ENCODE assay signal across 9 cellular contexts in genomic region chr3:178966299-178967183, GRCh38.
DNase-seq lines count a peak whose midpoint lies in the region; ATAC-seq lines count a peak whose summit lies in the region.
"Had no signal": no experiment of that assay in that cellular context is flagged by ENCODE, and none has a peak within 500 bp of the region (broad histone marks: within the 10 kb centered on the region; RNA-seq: fewer than 3 reads in every experiment).

No MANE protein-coding gene starts in this region.

- ATAC-seq in GM18868 (IDR thresholded peaks at IDR 0.05; ENCODE audit: unreplicated experiment) (peak; percentile 30), HG03342 (IDR thresholded peaks at IDR 0.05; ENCODE audit: unreplicated experiment) (peak; percentile 40)

- H3K4me2 ChIP-seq in mesendoderm (ENCODE audit: low read length): no peak overlapping the region

- peak overlapping the region; percentile 8 for H3K56ac ChIP-seq in mesendoderm (ENCODE audit: low read length)

- no peak overlapping the region for H2BK15ac ChIP-seq in mesendoderm (replicated peaks; ENCODE audit: low read depth)

- H2AK5ac ChIP-seq in mesendoderm (ENCODE audit: low read length): no peak overlapping the region

- H3K4me3 ChIP-seq in mesendoderm (ENCODE audit: low read length): no peak overlapping the region
- H3K4me3 ChIP-seq: skin epidermis had no signal

- H3K18ac ChIP-seq in mesendoderm (ENCODE audit: low read length): peak overlapping the region; percentile 28

- peaks cover 4% of the 10 kb centered on the region for H3K4me1 ChIP-seq in mesendoderm (ENCODE audit: control insufficient read depth, low read depth, low read length)

- H2BK120ac ChIP-seq in mesendoderm (ENCODE audit: low read depth, low read length): no peak overlapping the region

- H3K79me2 ChIP-seq in mesendoderm (ENCODE audit: control insufficient read depth, insufficient read depth, low read length): no peaks in the 10 kb centered on the region

- no peak overlapping the region for H3K9ac ChIP-seq in mesendoderm (ENCODE audit: low read length)

- WGBS in mesendoderm (ENCODE audit: extremely low coverage, insufficient coverage, low lambda C conversion rate): no CpG with 5 or more reads among the region's 6 CpGs

- H4K8ac ChIP-seq in mesendoderm (ENCODE audit: low read depth, low read length): no peak overlapping the region

- no peak overlapping the region for H3K27ac ChIP-seq in mesendoderm (ENCODE audit: low read depth, low read length)

- no peak overlapping the region for H3K23ac ChIP-seq in mesendoderm (ENCODE audit: low read length)

- H4K5ac ChIP-seq in mesendoderm (ENCODE audit: low read length): no peak overlapping the region

- no peaks in the 10 kb centered on the region for H3K36me3 ChIP-seq in mesendoderm (ENCODE audit: control insufficient read depth, insufficient read depth, low read length)

- peak; percentile 54 for DNase-seq in Ammon's horn (ENCODE audit: low spot score)
- DNase-seq in NCI-H82 treated with DMSO at 0.1 percent for 48 hours (lab: John Stamatoyannopoulos, UW; ENCODE audit: unreplicated experiment): peak; percentile 51
- DNase-seq in cerebellum (ENCODE audit: low spot score): peak; percentile 13
- peak; percentile 21 for DNase-seq in mesendoderm
- no peak for DNase-seq in stimulated activated CD4-positive, alpha-beta T cell treated with anti-CD3 and anti-CD28 coated beads, Interleukin-12 subunit alpha, Interleukin-12 subunit beta, amount 100 ng/mL, for 4 hours
- DNase-seq in stimulated activated CD4-positive, alpha-beta T cell treated with anti-CD3 and anti-CD28 coated beads, Interleukin-2, amount 100 ng/mL, for 48 hours: no peak

- no peaks in the 10 kb centered on the region for H3K27me3 ChIP-seq in mesendoderm (ENCODE audit: insufficient read depth, low read length, poor library complexity)

- H3K4ac ChIP-seq in mesendoderm (ENCODE audit: low read depth, low read length): no peak overlapping the region

- H2BK5ac ChIP-seq in mesendoderm (ENCODE audit: low read length): no peak overlapping the region

- H3K79me1 ChIP-seq in mesendoderm (ENCODE audit: low read length): no peaks in the 10 kb centered on the region

Comparison
In these comparisons a context has a peak if more than half of its experiments do, and no peak if none do; other contexts are left out.
1. DNase-seq: peak in Ammon's horn (single experiment), NCI-H82 treated with DMSO at 0.1 percent for 48 hours (single experiment), cerebellum (single experiment) and mesendoderm (single experiment); none in stimulated activated CD4-positive, alpha-beta T cell treated with anti-CD3 and anti-CD28 coated beads, Interleukin-12 subunit alpha, Interleukin-12 subunit beta, amount 100 ng/mL, for 4 hours (single experiment) and stimulated activated CD4-positive, alpha-beta T cell treated with anti-CD3 and anti-CD28 coated beads, Interleukin-2, amount 100 ng/mL, for 48 hours (0 of 2).